Comparison of ENCODE assay signal across 26 cellular contexts in genomic region chr15:39767921-39768320, GRCh38. TPM values are rescaled to one million over a fixed set of nuclear protein-coding genes. Genes with fewer than 3 reads are reported as not detected.
"Had no signal": no experiment of that assay in that cellular context is flagged by ENCODE, and none has a peak within 500 bp of the region (broad histone marks: within the 10 kb centered on the region; RNA-seq: fewer than 3 reads in every experiment).

No MANE protein-coding gene starts in this region.

- H3K27ac Mint-ChIP-seq: activated naive CD8-positive, alpha-beta T cell; dendritic cell treated with granulocyte-macrophage colony-stimulating factor and Interleukin-4, amounts not matched to agents 40 ng/mL and 50 ng/mL, for 4 days; natural killer cell treated with Interleukin-12 subunit alpha and Interleukin-12 subunit beta and Interleukin-15 and Interleukin-18, amount 100 ng/mL, for 72 hours; stimulated activated effector memory CD8-positive, alpha-beta T cell treated with anti-CD3 and anti-CD28 coated beads, Interleukin-12 subunit alpha, Interleukin-12 subunit beta, amount 100 ng/mL, for 72 hours; stimulated activated naive CD8-positive, alpha-beta T cell treated with anti-CD3 and anti-CD28 coated beads, Interleukin-15, Interleukin-2, amounts not matched to agents 100 ng/mL and 50 ng/mL, for 24 hours had no signal

- H3K36me3 Mint-ChIP-seq: activated naive CD8-positive, alpha-beta T cell; natural killer cell treated with Interleukin-12 subunit alpha and Interleukin-12 subunit beta and Interleukin-15 and Interleukin-18, amount 100 ng/mL, for 72 hours; stimulated activated effector memory CD8-positive, alpha-beta T cell treated with anti-CD3 and anti-CD28 coated beads, Interleukin-12 subunit alpha, Interleukin-12 subunit beta, amount 100 ng/mL, for 72 hours had no signal

- H3K27me3 ChIP-seq: esophagus squamous epithelium, heart right ventricle, left lung, right lobe of liver had no signal

- H3K4me3 ChIP-seq: esophagus squamous epithelium, heart right ventricle, left lung, mucosa of descending colon, right lobe of liver, thoracic aorta had no signal

- H3K27me3 Mint-ChIP-seq: activated naive CD8-positive, alpha-beta T cell; central memory CD8-positive, alpha-beta T cell; dendritic cell treated with granulocyte-macrophage colony-stimulating factor and Interleukin-4, amounts not matched to agents 40 ng/mL and 50 ng/mL, for 4 days; natural killer cell treated with Interleukin-12 subunit alpha and Interleukin-12 subunit beta and Interleukin-15 and Interleukin-18, amount 100 ng/mL, for 72 hours; stimulated activated naive CD8-positive, alpha-beta T cell treated with anti-CD3 and anti-CD28 coated beads, Interleukin-15, Interleukin-2, amounts not matched to agents 100 ng/mL and 50 ng/mL, for 24 hours had no signal

- H3K36me3 ChIP-seq: esophagus squamous epithelium, heart right ventricle, left lung, right lobe of liver, thoracic aorta had no signal

- ATAC-seq: activated CD4-positive, CD25-positive, alpha-beta regulatory T cell treated with anti-CD3 and anti-CD28 coated beads, Interleukin-2, amount 50 U/mL, for 24 hours; heart right ventricle; left lung; mucosa of descending colon; natural killer cell treated with Interleukin-12 subunit alpha and Interleukin-12 subunit beta and Interleukin-15 and Interleukin-18, amount 100 ng/mL, for 72 hours; right lobe of liver; stimulated activated effector memory CD8-positive, alpha-beta T cell treated with anti-CD3 and anti-CD28 coated beads, Interleukin-12 subunit alpha, Interleukin-12 subunit beta, amount 100 ng/mL, for 72 hours had no signal

- H3K4me3 Mint-ChIP-seq: activated naive CD8-positive, alpha-beta T cell; central memory CD8-positive, alpha-beta T cell; dendritic cell treated with granulocyte-macrophage colony-stimulating factor and Interleukin-4, amounts not matched to agents 40 ng/mL and 50 ng/mL, for 4 days; natural killer cell treated with Interleukin-12 subunit alpha and Interleukin-12 subunit beta and Interleukin-15 and Interleukin-18, amount 100 ng/mL, for 72 hours; stimulated activated effector memory CD8-positive, alpha-beta T cell treated with anti-CD3 and anti-CD28 coated beads, Interleukin-12 subunit alpha, Interleukin-12 subunit beta, amount 100 ng/mL, for 72 hours; stimulated activated naive CD8-positive, alpha-beta T cell treated with anti-CD3 and anti-CD28 coated beads, Interleukin-15, Interleukin-2, amounts not matched to agents 100 ng/mL and 50 ng/mL, for 24 hours had no signal

- H3K4me1 Mint-ChIP-seq: central memory CD8-positive, alpha-beta T cell had no signal

- H3K9me3 Mint-ChIP-seq: central memory CD8-positive, alpha-beta T cell; dendritic cell treated with granulocyte-macrophage colony-stimulating factor and Interleukin-4, amounts not matched to agents 40 ng/mL and 50 ng/mL, for 4 days; natural killer cell treated with Interleukin-12 subunit alpha and Interleukin-12 subunit beta and Interleukin-15 and Interleukin-18, amount 100 ng/mL, for 72 hours; stimulated activated effector memory CD8-positive, alpha-beta T cell treated with anti-CD3 and anti-CD28 coated beads, Interleukin-12 subunit alpha, Interleukin-12 subunit beta, amount 100 ng/mL, for 72 hours; stimulated activated naive CD8-positive, alpha-beta T cell treated with anti-CD3 and anti-CD28 coated beads, Interleukin-15, Interleukin-2, amounts not matched to agents 100 ng/mL and 50 ng/mL, for 24 hours had no signal

- DNase-seq: activated CD4-positive, alpha-beta T cell treated with anti-CD3 and anti-CD28 coated beads for 48 hours; activated CD4-positive, alpha-beta T cell treated with anti-CD3 and anti-CD28 coated beads, Interleukin-2, amount 50 U/mL, for 48 hours; activated CD8-positive, alpha-beta memory T cell treated with anti-CD3 and anti-CD28 coated beads for 24 hours; activated effector memory CD4-positive, alpha-beta T cell treated with Interleukin-2 at 50 U/mL for 16 hours; activated naive CD4-positive, alpha-beta T cell treated with Interleukin-2 at 50 U/mL for 16 hours; anterior cingulate cortex; effector CD4-positive, alpha-beta T cell; esophagus squamous epithelium; foreskin melanocyte; heart right ventricle; left lung; mucosa of descending colon; posterior cingulate gyrus; right lobe of liver; stimulated activated CD4-positive, alpha-beta T cell treated with anti-CD3 and anti-CD28 coated beads, Interleukin-12 subunit alpha, Interleukin-12 subunit beta, amount 100 ng/mL, for 4 hours; stimulated activated CD4-positive, alpha-beta T cell treated with anti-CD3 and anti-CD28 coated beads, Interleukin-4, amount 100 ng/mL, for 24 hours; trophoblast cell had no signal

RNA-seq across cellular contexts. Expression of gene FSIP1, which starts 14.7 kb away (rescaled TPM):
- total RNA-seq: mesenteric fat pad had no signal
